Comparison of ENCODE assay signal across 17 cellular contexts in genomic region chr12:32445356-32445755, GRCh38.
"Had no signal": no experiment of that assay in that cellular context is flagged by ENCODE, and none has a peak within 500 bp of the region (broad histone marks: within the 10 kb centered on the region; RNA-seq: fewer than 3 reads in every experiment).

No MANE protein-coding gene starts in this region.

- ATAC-seq: activated CD8-positive, alpha-beta memory T cell treated with anti-CD3 and anti-CD28 coated beads, Interleukin-2, amount 10 ng/mL, durations not matched to agents 7 days and 5 days; activated T-cell treated with anti-CD3 and anti-CD28 coated beads, Interleukin-2, amount 50 U/mL, for 4 hours; stimulated activated naive CD8-positive, alpha-beta T cell treated with anti-CD3 and anti-CD28 coated beads, Interleukin-15, amount 100 ng/mL, for 72 hours had no signal

- H3K9me3 ChIP-seq: esophagus squamous epithelium, left lung, ovary, testis had no signal

- H3K36me3 ChIP-seq: brain microvascular endothelial cell, esophagus squamous epithelium, left lung, ovary had no signal

- H3K27ac ChIP-seq: brain microvascular endothelial cell, esophagus squamous epithelium, left lung, ovary had no signal

- H3K36me3 Mint-ChIP-seq: activated CD8-positive, alpha-beta memory T cell treated with anti-CD3 and anti-CD28 coated beads, Interleukin-2, amount 10 ng/mL, durations not matched to agents 7 days and 5 days; activated naive CD8-positive, alpha-beta T cell; memory B cell had no signal

- H3K27me3 Mint-ChIP-seq: activated CD8-positive, alpha-beta memory T cell treated with anti-CD3 and anti-CD28 coated beads, Interleukin-2, amount 10 ng/mL, durations not matched to agents 7 days and 5 days; activated naive CD8-positive, alpha-beta T cell; stimulated activated naive CD8-positive, alpha-beta T cell treated with anti-CD3 and anti-CD28 coated beads, Interleukin-15, amount 100 ng/mL, for 72 hours had no signal

- DNase-seq: activated CD4-positive, alpha-beta T cell treated with anti-CD3 and anti-CD28 coated beads for 1 hour; activated CD4-positive, alpha-beta T cell treated with anti-CD3 and anti-CD28 coated beads, Interleukin-2, amount 50 U/mL, for 48 hours; activated CD8-positive, alpha-beta memory T cell treated with anti-CD3 and anti-CD28 coated beads, Interleukin-2, amount 10 ng/mL, durations not matched to agents 7 days and 5 days; activated gamma-delta T cell; activated T-cell treated with anti-CD3 and anti-CD28 coated beads, Interleukin-2, amount 50 U/mL, for 4 hours; amygdala; esophagus squamous epithelium; left lung; ovary; stimulated activated CD4-positive, alpha-beta T cell treated with anti-CD3 and anti-CD28 coated beads, Interleukin-4, amount 100 ng/mL, for 4 hours; stimulated activated naive CD8-positive, alpha-beta T cell treated with anti-CD3 and anti-CD28 coated beads, Interleukin-15, amount 100 ng/mL, for 72 hours; T-helper 9 cell had no signal

- H3K27me3 ChIP-seq: brain microvascular endothelial cell, esophagus squamous epithelium, left lung, ovary, testis had no signal

- H3K4me3 ChIP-seq: esophagus squamous epithelium, left lung, ovary, testis had no signal

- H3K9me3 Mint-ChIP-seq: activated T-cell treated with anti-CD3 and anti-CD28 coated beads, Interleukin-2, amount 50 U/mL, for 4 hours; memory B cell; neural crest cell; stimulated activated naive CD8-positive, alpha-beta T cell treated with anti-CD3 and anti-CD28 coated beads, Interleukin-15, amount 100 ng/mL, for 72 hours had no signal

- H3K4me3 Mint-ChIP-seq: activated CD8-positive, alpha-beta memory T cell treated with anti-CD3 and anti-CD28 coated beads, Interleukin-2, amount 10 ng/mL, durations not matched to agents 7 days and 5 days; activated naive CD8-positive, alpha-beta T cell; activated T-cell treated with anti-CD3 and anti-CD28 coated beads, Interleukin-2, amount 50 U/mL, for 4 hours; memory B cell; neural crest cell; stimulated activated naive CD8-positive, alpha-beta T cell treated with anti-CD3 and anti-CD28 coated beads, Interleukin-15, amount 100 ng/mL, for 72 hours had no signal

- H3K27ac Mint-ChIP-seq: activated CD8-positive, alpha-beta memory T cell treated with anti-CD3 and anti-CD28 coated beads, Interleukin-2, amount 10 ng/mL, durations not matched to agents 7 days and 5 days; activated naive CD8-positive, alpha-beta T cell; memory B cell; stimulated activated naive CD8-positive, alpha-beta T cell treated with anti-CD3 and anti-CD28 coated beads, Interleukin-15, amount 100 ng/mL, for 72 hours had no signal
